16 cellular contexts compared by ENCODE assay signal in the genomic region with DNA sequence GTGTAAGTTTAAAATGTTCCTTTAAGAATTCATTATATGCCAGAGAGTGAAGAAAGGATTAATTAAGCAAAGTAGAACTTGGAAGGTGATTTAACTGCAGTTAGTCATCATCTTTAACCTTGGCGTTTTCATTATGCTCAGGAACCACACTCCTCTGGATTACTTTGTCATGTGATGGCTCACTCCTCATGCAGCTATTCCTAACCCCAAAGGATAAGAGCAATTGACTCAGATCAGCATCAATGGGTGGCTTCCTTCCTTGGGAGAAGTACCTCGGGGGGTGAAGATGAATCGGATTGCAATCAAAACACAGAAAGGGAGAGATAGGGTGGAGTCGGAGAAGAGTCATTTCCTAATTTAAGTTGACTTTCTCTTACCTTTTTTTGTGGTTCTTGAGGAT.
DNase-seq lines count a peak whose midpoint lies in the region; ATAC-seq and TF ChIP-seq lines count a peak whose summit lies in the region.
"Had no signal": no experiment of that assay in that cellular context is flagged by ENCODE, and none has a peak within 500 bp of the region (broad histone marks: within the 10 kb centered on the region; RNA-seq: fewer than 3 reads in every experiment).

No MANE protein-coding gene starts in this region.

- H3K36me3 Mint-ChIP-seq in H9 (ENCODE audit: insufficient read depth in 1 of 3, low read depth in 3 of 3), result peaks cover 13 to 18% (median 15%) of the 10 kb centered on the region in 3 experiments
- H3K36me3 Mint-ChIP-seq in activated CD4-positive, alpha-beta T cell treated with anti-CD3 and anti-CD28 coated beads for 36 hours (ENCODE audit: low read depth), result no peaks in the 10 kb centered on the region

- POLR2A ChIA-PET in activated CD4-positive, alpha-beta T cell treated with anti-CD3 and anti-CD28 coated beads for 36 hours (lab: Charles Lee), result no interaction called here

- no peak overlapping the region for H2BK120ac ChIP-seq in H9 (ENCODE audit: low read depth, low read length, poor library complexity, severe bottlenecking)

- H3K27me3 ChIP-seq in H9 (ENCODE audit: insufficient read depth, low read length), result no peaks in the 10 kb centered on the region

- H2AK5ac ChIP-seq in H9 (ENCODE audit: insufficient read length, low read length), result no peak overlapping the region

- no peaks in the 10 kb centered on the region for H3K4me1 ChIP-seq in H9 (ENCODE audit: insufficient read depth, low read length)

- no peaks in the 10 kb centered on the region for H3K27me3 Mint-ChIP-seq in H9 (ENCODE audit: low read depth)
- peaks cover 5% of the 10 kb centered on the region for H3K27me3 Mint-ChIP-seq in activated CD4-positive, alpha-beta T cell treated with anti-CD3 and anti-CD28 coated beads for 36 hours
- H3K27me3 Mint-ChIP-seq: naive thymus-derived CD4-positive, alpha-beta T cell had no signal

- H3K4me3 Mint-ChIP-seq in H9, result no peak overlapping the region
- H3K4me3 Mint-ChIP-seq in activated CD4-positive, alpha-beta T cell treated with anti-CD3 and anti-CD28 coated beads for 36 hours, result no peak overlapping the region
- H3K4me3 Mint-ChIP-seq: naive thymus-derived CD4-positive, alpha-beta T cell had no signal

- DNase-seq in AG20443 (ENCODE audit: low spot score) (peak; percentile 58), NCI-H226 (peak; percentile 78), choroid plexus epithelial cell (ENCODE audit: low read depth) (peak; percentile 35), kidney tubule cell (ENCODE audit: low spot score) (peak; percentile 81), KBM-7 (no peak), H9 (no peak)
- no peak for DNase-seq in activated CD4-positive, alpha-beta T cell treated with anti-CD3 and anti-CD28 coated beads for 36 hours
- DNase-seq: activated CD4-positive, alpha-beta T cell treated with anti-CD3 and anti-CD28 coated beads for 1 hour; activated T-cell treated with anti-CD3 and anti-CD28 coated beads, Interleukin-2, amount 50 U/mL, for 48 hours; amygdala; DMS79; MV-4-11; naive thymus-derived CD4-positive, alpha-beta T cell; NCI-H2171 treated with DMSO at 0.1 percent for 48 hours; trophoblast cell had no signal

- H4K5ac ChIP-seq in H9 (ENCODE audit: insufficient read length, low read depth, low read length), result no peak overlapping the region

- no CpG with 5 or more reads among the region's 4 CpGs for WGBS in H9 (ENCODE audit: extremely low coverage, insufficient read length, low lambda C conversion rate)

- no peak for ATAC-seq in activated CD4-positive, alpha-beta T cell treated with anti-CD3 and anti-CD28 coated beads for 36 hours
- no peak for ATAC-seq in GM18858 (IDR thresholded peaks at IDR 0.05; ENCODE audit: unreplicated experiment)
- ATAC-seq: naive thymus-derived CD4-positive, alpha-beta T cell had no signal

- no peaks in the 10 kb centered on the region for H3K79me1 ChIP-seq in H9 (ENCODE audit: insufficient read depth, low read depth, low read length, poor library complexity, severe bottlenecking)

- H4K8ac ChIP-seq in H9 (replicated peaks; ENCODE audit: insufficient read length, low read depth, low read length), result no peak overlapping the region

- no peak overlapping the region for H2AFZ ChIP-seq in H9 (ENCODE audit: low read length)

- H3K18ac ChIP-seq in H9 (ENCODE audit: insufficient read length, low read depth, low read length), result no peak overlapping the region

- no peak overlapping the region for H2BK15ac ChIP-seq in H9 (ENCODE audit: low read depth, low read length)

- no peak overlapping the region for H3K4ac ChIP-seq in H9 (ENCODE audit: low read depth, low read length)

- H3K56ac ChIP-seq in H9 (ENCODE audit: insufficient read length, low read depth, low read length), result no peak overlapping the region

- H3T11ph ChIP-seq in H9 (ENCODE audit: low read length), result no peak overlapping the region

- H3K27ac ChIP-seq in H9 (ENCODE audit: insufficient read length, low read depth, low read length), result no peak overlapping the region

- H3K9me3 Mint-ChIP-seq in H9, result peaks cover 16 to 24% of the 10 kb centered on the region in 2 experiments
- H3K9me3 Mint-ChIP-seq in activated CD4-positive, alpha-beta T cell treated with anti-CD3 and anti-CD28 coated beads for 36 hours (ENCODE audit: low read depth), result peaks cover 13% of the 10 kb centered on the region

- no peak overlapping the region for H2BK5ac ChIP-seq in H9 (ENCODE audit: insufficient read length, low read length)

- no peak overlapping the region for H3K14ac ChIP-seq in H9 (ENCODE audit: insufficient read depth, low read length)

- peaks cover 7% of the 10 kb centered on the region for H3K9me3 ChIP-seq in H9 (ENCODE audit: control insufficient read depth, low read depth, low read length)

- CTCF ChIA-PET in activated CD4-positive, alpha-beta T cell treated with anti-CD3 and anti-CD28 coated beads for 36 hours (lab: Charles Lee), result no interaction called here

- H3K4me2 ChIP-seq in H9 (ENCODE audit: insufficient read depth, insufficient read length, low read length), result no peak overlapping the region

- H4K20me1 ChIP-seq in H9 (ENCODE audit: control insufficient read depth, insufficient read depth, insufficient read length), result no peaks in the 10 kb centered on the region

- H3K23ac ChIP-seq in H9 (ENCODE audit: insufficient read length, low read depth, low read length), result no peak overlapping the region

- in situ Hi-C loops in KBM-7 (cut with MboI; ENCODE audit: low pct_unique_long_range_greater_than_20kb, low sequenced_read_pairs), result no loop called here

- intact Hi-C loops in activated CD4-positive, alpha-beta T cell treated with anti-CD3 and anti-CD28 coated beads for 36 hours (cut with DNase I, micrococcal nuclease), result no loop called here

- H3K9ac ChIP-seq in H9 (ENCODE audit: extremely low read depth, insufficient read length, low read length), result no peak overlapping the region

- H4K91ac ChIP-seq in H9 (ENCODE audit: insufficient read length, low read depth, low read length), result no peak overlapping the region

- H2BK20ac ChIP-seq in H9 (ENCODE audit: low read depth, low read length, poor library complexity, severe bottlenecking), result no peak overlapping the region

- H3K4me1 Mint-ChIP-seq in H9, result peaks cover 6 to 7% of the 10 kb centered on the region in 2 experiments
- H3K4me1 Mint-ChIP-seq in activated CD4-positive, alpha-beta T cell treated with anti-CD3 and anti-CD28 coated beads for 36 hours, result no peaks in the 10 kb centered on the region
- H3K4me1 Mint-ChIP-seq: naive thymus-derived CD4-positive, alpha-beta T cell had no signal

- H3K4me3 ChIP-seq in choroid plexus epithelial cell (ENCODE audit: low read depth, low read length), result no peak overlapping the region

- no peak overlapping the region for H2BK12ac ChIP-seq in H9 (ENCODE audit: insufficient read length, low read depth, low read length)

- H3K79me2 ChIP-seq in H9 (ENCODE audit: insufficient read depth, low read length), result no peaks in the 10 kb centered on the region

- no peak overlapping the region for H3K27ac Mint-ChIP-seq in H9
- no peak overlapping the region for H3K27ac Mint-ChIP-seq in activated CD4-positive, alpha-beta T cell treated with anti-CD3 and anti-CD28 coated beads for 36 hours
- H3K27ac Mint-ChIP-seq: naive thymus-derived CD4-positive, alpha-beta T cell had no signal

- H3K23me2 ChIP-seq in H9 (ENCODE audit: insufficient read length, low read depth, low read length, poor library complexity, severe bottlenecking), result no peaks in the 10 kb centered on the region

- TF ChIP-seq CTCF in choroid plexus epithelial cell (conservative IDR thresholded peaks at IDR 0.05; ENCODE audit: low read depth, low read length) (no peak), H9 (conservative IDR thresholded peaks at IDR 0.05) (no peak)

Comparison
In these comparisons a context has a peak if more than half of its experiments do, and no peak if none do; other contexts are left out.
1. DNase-seq: peak in AG20443 (single experiment), NCI-H226 (single experiment), choroid plexus epithelial cell (single experiment) and kidney tubule cell (single experiment); none in KBM-7 (single experiment), H9 (single experiment) and activated CD4-positive, alpha-beta T cell treated with anti-CD3 and anti-CD28 coated beads for 36 hours (single experiment).